In the genomic region with DNA sequence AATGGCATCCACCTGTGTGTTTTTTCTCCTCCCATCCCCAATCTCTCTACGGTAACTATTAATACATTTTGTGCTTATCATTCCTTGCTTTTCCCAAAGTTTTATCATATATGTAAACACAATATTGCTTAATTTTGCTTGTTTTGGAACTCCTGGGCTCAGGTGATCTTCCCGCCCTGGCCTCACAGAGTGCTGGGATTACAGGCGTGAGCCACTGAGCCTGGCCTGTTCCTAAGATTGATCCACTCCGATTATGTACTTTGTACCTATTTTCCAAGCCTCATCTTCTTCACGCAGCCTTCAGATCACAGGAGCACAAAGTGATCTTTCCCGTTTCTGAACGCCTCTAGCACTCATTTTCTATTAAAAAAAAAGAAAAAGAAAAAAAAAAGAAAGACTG, we compare ENCODE assay signal across 24 cellular contexts.
"Had no signal": no experiment of that assay in that cellular context is flagged by ENCODE, and none has a peak within 500 bp of the region (broad histone marks: within the 10 kb centered on the region; RNA-seq: fewer than 3 reads in every experiment).

No MANE protein-coding gene starts in this region.

- H3K36me3 Mint-ChIP-seq: activated CD4-positive, alpha-beta memory T cell treated with anti-CD3 and anti-CD28 coated beads for 36 hours; activated naive CD4-positive, alpha-beta T cell treated with anti-CD3 and anti-CD28 coated beads, Interleukin-2, amount 50 U/mL, for 72 hours; brain had no signal

- H3K27me3 Mint-ChIP-seq: activated CD4-positive, alpha-beta memory T cell treated with anti-CD3 and anti-CD28 coated beads for 36 hours had no signal

- H3K27ac Mint-ChIP-seq: activated CD4-positive, alpha-beta memory T cell treated with anti-CD3 and anti-CD28 coated beads for 36 hours; activated CD4-positive, alpha-beta T cell treated with anti-CD3 and anti-CD28 coated beads, Interleukin-2, amount 10 ng/mL, durations not matched to agents 7 days and 5 days; activated naive CD8-positive, alpha-beta T cell treated with anti-CD3 and anti-CD28 coated beads, Interleukin-2, amount 50 U/mL, for 24 hours had no signal

- ATAC-seq: activated naive CD4-positive, alpha-beta T cell treated with anti-CD3 and anti-CD28 coated beads, Interleukin-2, amount 50 U/mL, for 72 hours; activated naive CD8-positive, alpha-beta T cell treated with anti-CD3 and anti-CD28 coated beads, Interleukin-2, amount 50 U/mL, for 24 hours; activated T-cell treated with anti-CD3 and anti-CD28 coated beads, Interleukin-2, amount 50 U/mL, for 4 hours had no signal

- H3K36me3 ChIP-seq: cardiac muscle cell had no signal

- H3K4me3 Mint-ChIP-seq: activated CD4-positive, alpha-beta memory T cell treated with anti-CD3 and anti-CD28 coated beads for 36 hours; activated CD4-positive, alpha-beta T cell treated with anti-CD3 and anti-CD28 coated beads, Interleukin-2, amount 10 ng/mL, durations not matched to agents 7 days and 5 days; activated naive CD8-positive, alpha-beta T cell treated with anti-CD3 and anti-CD28 coated beads, Interleukin-2, amount 50 U/mL, for 24 hours; activated T-cell treated with anti-CD3 and anti-CD28 coated beads, Interleukin-2, amount 50 U/mL, for 4 hours had no signal

- DNase-seq: activated CD4-positive, alpha-beta memory T cell treated with anti-CD3 and anti-CD28 coated beads for 36 hours; activated CD4-positive, alpha-beta T cell treated with anti-CD3 and anti-CD28 coated beads, Interleukin-2, amount 10 ng/mL, durations not matched to agents 7 days and 5 days; activated CD4-positive, CD25-positive, alpha-beta regulatory T cell; activated CD8-positive, alpha-beta memory T cell treated with anti-CD3 and anti-CD28 coated beads for 24 hours; activated effector memory CD4-positive, alpha-beta T cell treated with anti-CD3 and anti-CD28 coated beads, Interleukin-2, amount 50 U/mL, for 16 hours; activated naive CD4-positive, alpha-beta T cell treated with Interleukin-2 at 50 U/mL for 16 hours; activated naive CD8-positive, alpha-beta T cell treated with anti-CD3 and anti-CD28 coated beads, Interleukin-2, amount 50 U/mL, for 24 hours; activated T-cell treated with anti-CD3 and anti-CD28 coated beads, Interleukin-2, amount 50 U/mL, for 4 hours; amygdala; cerebellar nuclear complex; Kasumi-1; KBM-7; NCI-H1092; NCI-H1930; NCI-H2171 treated with DMSO at 0.1 percent for 48 hours; NCI-H226; NCI-H526; NCI-H774; SIG-M5; T-helper 2 cell; T1000 had no signal

- H3K9me3 Mint-ChIP-seq: activated CD4-positive, alpha-beta memory T cell treated with anti-CD3 and anti-CD28 coated beads for 36 hours; activated CD4-positive, alpha-beta T cell treated with anti-CD3 and anti-CD28 coated beads, Interleukin-2, amount 10 ng/mL, durations not matched to agents 7 days and 5 days; activated naive CD4-positive, alpha-beta T cell treated with anti-CD3 and anti-CD28 coated beads, Interleukin-2, amount 50 U/mL, for 72 hours; activated naive CD8-positive, alpha-beta T cell treated with anti-CD3 and anti-CD28 coated beads, Interleukin-2, amount 50 U/mL, for 24 hours; activated T-cell treated with anti-CD3 and anti-CD28 coated beads, Interleukin-2, amount 50 U/mL, for 4 hours had no signal

- H3K4me3 ChIP-seq: cardiac muscle cell had no signal

- H3K27me3 ChIP-seq: cardiac muscle cell had no signal
